ENCODE assay signal across 8 cellular contexts in genomic region chr2:231604101-231604684, GRCh38. TPM values are rescaled to one million over a fixed set of nuclear protein-coding genes. Genes with fewer than 3 reads are reported as not detected.
DNase-seq lines count a peak whose midpoint lies in the region; ATAC-seq and TF ChIP-seq lines count a peak whose summit lies in the region.

No MANE protein-coding gene starts in this region.

- no peaks in the 10 kb centered on the region for H3K36me3 ChIP-seq in NT2/D1 (ENCODE audit: insufficient read depth, insufficient read length, low read length)
- no peaks in the 10 kb centered on the region for H3K36me3 ChIP-seq in left lung

- peak overlapping the region; percentile 92 for H3K9ac ChIP-seq in NT2/D1 (ENCODE audit: insufficient read length, low read depth)

- H3K4me3 Mint-ChIP-seq in stimulated activated naive CD8-positive, alpha-beta T cell treated with anti-CD3 and anti-CD28 coated beads, Interleukin-15, amount 100 ng/mL, for 72 hours = peak overlapping the region; percentile 62 to 73

- no peak for TF ChIP-seq CTCF in 22Rv1 (IDR thresholded peaks at IDR 0.05)
- TF ChIP-seq CTCF in left lung (IDR thresholded peaks at IDR 0.05) = no peak

- H3K27me3 ChIP-seq in NT2/D1 (ENCODE audit: insufficient read depth, insufficient read length) (no peaks in the 10 kb centered on the region), left lung (no peaks in the 10 kb centered on the region)

- H3K27me3 Mint-ChIP-seq in stimulated activated naive CD8-positive, alpha-beta T cell treated with anti-CD3 and anti-CD28 coated beads, Interleukin-15, amount 100 ng/mL, for 72 hours = peaks cover 31% of the 10 kb centered on the region

- peak; percentile 35 for TF ChIP-seq POLR2A in GM18505 (IDR thresholded peaks at IDR 0.05; ENCODE audit: borderline replicate concordance, extremely low read depth, insufficient read depth, insufficient read length)

- H3K9me3 ChIP-seq in NT2/D1 (ENCODE audit: insufficient read depth, low read length) (no peaks in the 10 kb centered on the region), left lung (no peaks in the 10 kb centered on the region)

- no peak for DNase-seq in NT2/D1 (ENCODE audit: low read depth, low spot score)
- peak in 60 of 61 donors; percentile 43 to 97 (median 91) for DNase-seq in caudate nucleus (lab: John Stamatoyannopoulos, UW)
- peak; percentile 60 to 83 for DNase-seq in left lung
- peak; percentile 33 for DNase-seq in stimulated activated naive CD8-positive, alpha-beta T cell treated with anti-CD3 and anti-CD28 coated beads, Interleukin-15, amount 100 ng/mL, for 72 hours

- peaks cover 14% of the 10 kb centered on the region for H3K4me1 Mint-ChIP-seq in stimulated activated naive CD8-positive, alpha-beta T cell treated with anti-CD3 and anti-CD28 coated beads, Interleukin-15, amount 100 ng/mL, for 72 hours

- no peaks in the 10 kb centered on the region for H3K9me3 Mint-ChIP-seq in stimulated activated naive CD8-positive, alpha-beta T cell treated with anti-CD3 and anti-CD28 coated beads, Interleukin-15, amount 100 ng/mL, for 72 hours

- H3K27ac Mint-ChIP-seq in stimulated activated naive CD8-positive, alpha-beta T cell treated with anti-CD3 and anti-CD28 coated beads, Interleukin-15, amount 100 ng/mL, for 72 hours = peak overlapping the region in 1 of 2 donors; percentile 91

- ATAC-seq in GM18505 (IDR thresholded peaks at IDR 0.05; ENCODE audit: unreplicated experiment) = peak; percentile 2
- peak; percentile 25 for ATAC-seq in HG02938 (IDR thresholded peaks at IDR 0.05; ENCODE audit: unreplicated experiment)
- peak; percentile 6 for ATAC-seq in left lung
- ATAC-seq in stimulated activated naive CD8-positive, alpha-beta T cell treated with anti-CD3 and anti-CD28 coated beads, Interleukin-15, amount 100 ng/mL, for 72 hours = peak; percentile 59
- no peak for ATAC-seq in HG03520 (IDR thresholded peaks at IDR 0.05; ENCODE audit: unreplicated experiment)

- H3K4me1 ChIP-seq in NT2/D1 (ENCODE audit: insufficient read depth, insufficient read length) (peaks cover 24% of the 10 kb centered on the region), left lung (peaks cover 17 to 26% of the 10 kb centered on the region in 2 donors)

- intact Hi-C loops in left lung (cut with DNase I) = no loop called here

- H3K27ac ChIP-seq in 22Rv1 (peak overlapping the region; percentile 65), caudate nucleus (ENCODE audit: low read depth, low read length) (peak overlapping the region; percentile 100), left lung (peak overlapping the region; percentile 96 to 97)

- H3K4me3 ChIP-seq in NT2/D1 (ENCODE audit: insufficient read length, low read depth) (peak overlapping the region; percentile 53), left lung (peak overlapping the region; percentile 42 to 49)

RNA-seq across cellular contexts. Expression of gene TEX44, which starts 11.5 kb away (rescaled TPM):
- not detected for total RNA-seq in left lung
